ENCODE assay signal across 29 cellular contexts in the genomic region with DNA sequence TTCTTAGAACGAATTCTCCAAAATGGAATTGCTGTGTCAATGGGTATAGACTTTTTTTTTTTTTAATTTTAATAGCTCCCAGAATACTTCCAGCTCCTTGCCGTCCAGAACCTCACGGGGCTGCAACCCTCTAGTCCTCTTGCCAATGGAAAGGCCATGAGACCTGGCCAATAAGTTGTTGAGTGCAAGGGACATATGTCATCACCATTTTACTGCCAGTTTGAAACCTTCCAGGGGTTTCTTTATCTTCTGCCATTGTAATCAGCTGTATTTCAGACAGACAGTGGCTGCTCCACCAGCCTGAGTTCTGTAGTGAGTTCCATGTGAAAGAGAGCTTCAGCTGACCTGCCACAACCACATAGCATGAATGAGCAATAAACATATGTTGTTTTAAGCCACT.
"Had no signal": no experiment of that assay in that cellular context is flagged by ENCODE, and none has a peak within 500 bp of the region (broad histone marks: within the 10 kb centered on the region; RNA-seq: fewer than 3 reads in every experiment).

No MANE protein-coding gene starts in this region.

- H3K4me3 ChIP-seq: neural progenitor cell, pancreas, prostate gland, right lobe of liver, sigmoid colon, suprapubic skin, testis, tibial artery, transverse colon, upper lobe of right lung, uterus had no signal

- H3K9me3 Mint-ChIP-seq: stimulated activated memory B cell treated with anti-CD40 and anti-IgM and Interleukin-4, amounts not matched to agents 10 μg/mL and 1 μg/mL and 100 μg/mL, for 72 hours; stimulated activated naive CD8-positive, alpha-beta T cell treated with anti-CD3 and anti-CD28 coated beads, Interleukin-15, amount 100 ng/mL, for 72 hours; type B pancreatic cell had no signal

- H2AFZ ChIP-seq: neural progenitor cell had no signal

- H3K36me3 Mint-ChIP-seq: natural killer cell; stimulated activated memory B cell treated with anti-CD40 and anti-IgM and Interleukin-4, amounts not matched to agents 10 μg/mL and 1 μg/mL and 100 μg/mL, for 72 hours; type B pancreatic cell had no signal

- H3K4me3 Mint-ChIP-seq: naive thymus-derived CD4-positive, alpha-beta T cell; natural killer cell; nephron; neural progenitor cell; stimulated activated memory B cell treated with anti-CD40 and anti-IgM and Interleukin-4, amounts not matched to agents 10 μg/mL and 1 μg/mL and 100 μg/mL, for 72 hours; stimulated activated naive CD8-positive, alpha-beta T cell treated with anti-CD3 and anti-CD28 coated beads, Interleukin-15, amount 100 ng/mL, for 72 hours; type B pancreatic cell had no signal

- H3K4me2 ChIP-seq: neural progenitor cell had no signal

- H3K27ac ChIP-seq: neural progenitor cell, neutrophil, pancreas, prostate gland, right lobe of liver, sigmoid colon, suprapubic skin, testis, tibial artery, transverse colon, upper lobe of right lung, uterus had no signal

- H3K27me3 Mint-ChIP-seq: stimulated activated memory B cell treated with anti-CD40 and anti-IgM and Interleukin-4, amounts not matched to agents 10 μg/mL and 1 μg/mL and 100 μg/mL, for 72 hours had no signal

- H3K27ac Mint-ChIP-seq: naive thymus-derived CD4-positive, alpha-beta T cell; natural killer cell; nephron; neural progenitor cell; stimulated activated memory B cell treated with anti-CD40 and anti-IgM and Interleukin-4, amounts not matched to agents 10 μg/mL and 1 μg/mL and 100 μg/mL, for 72 hours; stimulated activated naive CD8-positive, alpha-beta T cell treated with anti-CD3 and anti-CD28 coated beads, Interleukin-15, amount 100 ng/mL, for 72 hours; type B pancreatic cell had no signal

- DNase-seq: naive thymus-derived CD4-positive, alpha-beta T cell; natural killer cell; nucleus accumbens; pancreas; retina; right cardiac atrium; right lobe of liver; sigmoid colon; small intestine; stimulated activated CD4-positive, alpha-beta T cell treated with anti-CD3 and anti-CD28 coated beads, Interleukin-1b, Interleukin-23, amount 100 ng/mL, for 48 hours; stimulated activated CD4-positive, alpha-beta T cell treated with anti-CD3 and anti-CD28 coated beads, Interleukin-4, amount 100 ng/mL, for 1 hour; stimulated activated CD4-positive, alpha-beta T cell treated with anti-CD3 and anti-CD28 coated beads, Interleukin-4, amount 100 ng/mL, for 4 hours; stimulated activated CD8-positive, alpha-beta memory T cell treated with anti-CD3 and anti-CD28 coated beads, Interleukin-4, amount 100 ng/mL, for 48 hours; stimulated activated naive CD4-positive, alpha-beta T cell; stimulated activated naive CD8-positive, alpha-beta T cell treated with anti-CD3 and anti-CD28 coated beads, Interleukin-15, amount 100 ng/mL, for 72 hours; stimulated activated naive CD8-positive, alpha-beta T cell treated with anti-CD3 and anti-CD28 coated beads, Interleukin-15, Interleukin-2, amounts not matched to agents 100 U/mL and 50 U/mL, for 24 hours; substantia nigra; testis; tibial artery; transverse colon; upper lobe of right lung; uterus had no signal

- H3K4me1 Mint-ChIP-seq: natural killer cell; nephron; neural progenitor cell; stimulated activated memory B cell treated with anti-CD40 and anti-IgM and Interleukin-4, amounts not matched to agents 10 μg/mL and 1 μg/mL and 100 μg/mL, for 72 hours; stimulated activated naive CD8-positive, alpha-beta T cell treated with anti-CD3 and anti-CD28 coated beads, Interleukin-15, amount 100 ng/mL, for 72 hours had no signal

- H3K9ac ChIP-seq: neural progenitor cell had no signal

- H3K9me3 ChIP-seq: neutrophil, pancreas, prostate gland, right lobe of liver, sigmoid colon, suprapubic skin, testis, tibial artery, transverse colon, upper lobe of right lung, uterus had no signal

- ATAC-seq: naive thymus-derived CD4-positive, alpha-beta T cell; natural killer cell; pancreas; right lobe of liver; stimulated activated memory B cell treated with anti-CD40 and anti-IgM and Interleukin-4, amounts not matched to agents 10 μg/mL and 1 μg/mL and 100 μg/mL, for 72 hours; stimulated activated naive CD8-positive, alpha-beta T cell treated with anti-CD3 and anti-CD28 coated beads, Interleukin-15, amount 100 ng/mL, for 72 hours; stimulated activated naive CD8-positive, alpha-beta T cell treated with anti-CD3 and anti-CD28 coated beads, Interleukin-15, Interleukin-2, amounts not matched to agents 100 U/mL and 50 U/mL, for 24 hours; upper lobe of right lung had no signal

- H3K27me3 ChIP-seq: neural progenitor cell, neutrophil, pancreas, right lobe of liver, sigmoid colon, suprapubic skin, testis, tibial artery, transverse colon, upper lobe of right lung, uterus had no signal

- H3K36me3 ChIP-seq: neural progenitor cell, neutrophil, pancreas, prostate gland, right lobe of liver, sigmoid colon, suprapubic skin, tibial artery, transverse colon, upper lobe of right lung, uterus had no signal

- H3K4me1 ChIP-seq: neural progenitor cell, pancreas, prostate gland, right lobe of liver, sigmoid colon, suprapubic skin, testis, tibial artery, transverse colon, upper lobe of right lung, uterus had no signal
